In genomic region chr19:33176670-33177416, GRCh38 we compare ENCODE assay signal across 1 cellular context.
TF ChIP-seq lines count a peak whose summit lies in the region.

No MANE protein-coding gene starts in this region.

TF ChIP-seq in HepG2, 621 proteins besides CTCF, POLR2A, EP300 and RAD21 (continued from another document and continues in another):
- TF ChIP-seq ZSCAN9 (CRISPR knock-in tag; IDR thresholded peaks at IDR 0.05; ENCODE audit: borderline replicate concordance) (peak; percentile 89), ZBTB4 (CRISPR knock-in tag; IDR thresholded peaks at IDR 0.05; ENCODE audit: borderline replicate concordance) (peak; percentile 42; the same call in 1 of the 2 replicates), NFE2L1 (CRISPR knock-in tag; IDR thresholded peaks at IDR 0.05; ENCODE audit: borderline replicate concordance) (no peak), ZFY (CRISPR knock-in tag; IDR thresholded peaks at IDR 0.05) (peak; percentile 86), ZNF776 (CRISPR knock-in tag; IDR thresholded peaks at IDR 0.05) (peak; percentile 36; the same call in 1 of the 2 replicates), SAFB2 (CRISPR knock-in tag; IDR thresholded peaks at IDR 0.05; ENCODE audit: borderline replicate concordance, low read depth) (no peak; the same call in 1 of the 2 replicates), TAF15 (IDR thresholded peaks at IDR 0.05; ENCODE audit: low read depth, low read length, poor library complexity, severe bottlenecking) (peak; percentile 77), CSRNP2 (CRISPR knock-in tag; conservative IDR thresholded peaks at IDR 0.05; ENCODE audit: low read depth) (no peak), ZHX2 (IDR thresholded peaks at IDR 0.05; ENCODE audit: low read depth) (no peak; the same call in 1 of the 2 replicates), ZHX2 (CRISPR knock-in tag; IDR thresholded peaks at IDR 0.05; ENCODE audit: borderline replicate concordance) (peak; percentile 82), GATAD2A (CRISPR knock-in tag; IDR thresholded peaks at IDR 0.05) (peak; percentile 63; the same call in 1 of the 2 replicates), ZNF234 (CRISPR knock-in tag; conservative IDR thresholded peaks at IDR 0.05) (0 out of 2 replicates have a peak, but pooled peaks have one; percentile 34), ZNF280B (CRISPR knock-in tag; IDR thresholded peaks at IDR 0.05; ENCODE audit: borderline replicate concordance) (no peak; the same call in 1 of the 2 replicates), E2F2 (CRISPR knock-in tag; IDR thresholded peaks at IDR 0.05; ENCODE audit: borderline replicate concordance) (peak; percentile 46; the same call in 1 of the 2 replicates), ZBTB3 (CRISPR knock-in tag; IDR thresholded peaks at IDR 0.05; ENCODE audit: borderline replicate concordance, low read depth) (no peak), ZNF747 (CRISPR knock-in tag; IDR thresholded peaks at IDR 0.05; ENCODE audit: borderline replicate concordance) (peak; percentile 85; the same call in 1 of the 2 replicates), HOXA3 (CRISPR knock-in tag; IDR thresholded peaks at IDR 0.05) (peak; percentile 71), KDM2A (CRISPR knock-in tag; IDR thresholded peaks at IDR 0.05; ENCODE audit: borderline replicate concordance, low read depth) (peak; percentile 74; the same call in 1 of the 2 replicates), MXD4 (CRISPR knock-in tag; IDR thresholded peaks at IDR 0.05) (peak; percentile 53; the same call in 1 of the 2 replicates), TERF1 (CRISPR knock-in tag; IDR thresholded peaks at IDR 0.05) (no peak), TARDBP (CRISPR knock-in tag; IDR thresholded peaks at IDR 0.05) (peak; percentile 93), HOXA5 (CRISPR knock-in tag; IDR thresholded peaks at IDR 0.05) (peak; percentile 91; the same call in 1 of the 2 replicates), GATA4 (IDR thresholded peaks at IDR 0.05; ENCODE audit: borderline replicate concordance, low read depth) (peak; percentile 73; the same call in 1 of the 2 replicates), CENPT (CRISPR knock-in tag; IDR thresholded peaks at IDR 0.05; ENCODE audit: low read depth) (no peak), ISX (CRISPR knock-in tag; conservative IDR thresholded peaks at IDR 0.05) (no peak), TCF12 (IDR thresholded peaks at IDR 0.05) (no peak), TCF12 (CRISPR knock-in tag; IDR thresholded peaks at IDR 0.05) (peak; percentile 23; the same call in 1 of the 2 replicates), SATB2 (CRISPR knock-in tag; IDR thresholded peaks at IDR 0.05) (no peak), SMYD3 (CRISPR knock-in tag; IDR thresholded peaks at IDR 0.05) (no peak), ELK4 (CRISPR knock-in tag; IDR thresholded peaks at IDR 0.05; ENCODE audit: borderline replicate concordance) (peak; percentile 66; the same call in 1 of the 2 replicates), ZNF614 (CRISPR knock-in tag; IDR thresholded peaks at IDR 0.05; ENCODE audit: borderline replicate concordance) (peak; percentile 83), ELF3 (CRISPR knock-in tag; IDR thresholded peaks at IDR 0.05) (peak; percentile 95), KLF6 (CRISPR knock-in tag; IDR thresholded peaks at IDR 0.05) (peak; percentile 86), ZNF263 (CRISPR knock-in tag; IDR thresholded peaks at IDR 0.05) (peak; percentile 7; the same call in 1 of the 2 replicates), ARNT2 (CRISPR knock-in tag; IDR thresholded peaks at IDR 0.05; ENCODE audit: low read depth) (0 out of 2 replicates have a peak, but pooled peaks have one; percentile 54), ZNF543 (CRISPR knock-in tag; IDR thresholded peaks at IDR 0.05) (peak; percentile 85), ZFP82 (CRISPR knock-in tag; IDR thresholded peaks at IDR 0.05; ENCODE audit: borderline replicate concordance) (0 out of 2 replicates have a peak, but pooled peaks have one; percentile 33), MIER2 (CRISPR knock-in tag; IDR thresholded peaks at IDR 0.05) (no peak), ZNF746 (CRISPR knock-in tag; IDR thresholded peaks at IDR 0.05) (no peak; the same call in 1 of the 2 replicates), SMAD1 (CRISPR knock-in tag; IDR thresholded peaks at IDR 0.05; ENCODE audit: borderline replicate concordance, low read depth) (no peak), CCDC6 (CRISPR knock-in tag; IDR thresholded peaks at IDR 0.05) (peak; percentile 88; the same call in 1 of the 2 replicates), PAF1 (CRISPR knock-in tag; IDR thresholded peaks at IDR 0.05) (no peak), ATF5 (CRISPR knock-in tag; IDR thresholded peaks at IDR 0.05; ENCODE audit: low read depth) (no peak)
